Comparison of ENCODE assay signal across 11 cellular contexts in genomic region chr1:115839706-115840095, GRCh38. TPM values are rescaled to one million over a fixed set of nuclear protein-coding genes. Genes with fewer than 3 reads are reported as not detected.
A peak's percentile ranks its signal among the peaks of the same experiment; 100 is the strongest.
DNase-seq lines count a peak whose midpoint lies in the region; ATAC-seq, FAIRE-seq and TF ChIP-seq lines count a peak whose summit lies in the region.
"Had no signal": no experiment of that assay in that cellular context is flagged by ENCODE, and none has a peak within 500 bp of the region (broad histone marks: within the 10 kb centered on the region; RNA-seq: fewer than 3 reads in every experiment).

No MANE protein-coding gene starts in this region.

- H3K4me3 ChIP-seq in left ventricle myocardium inferior (peak overlapping the region; percentile 59), right atrium auricular region (peak overlapping the region in 1 of 2 donors; percentile 38), bronchial epithelial cell (ENCODE audit: low read depth, low read length) (peak overlapping the region; percentile 38), mesendoderm (ENCODE audit: low read length) (peak overlapping the region; percentile 37), upper lobe of right lung (peak overlapping the region; percentile 36)
- H3K4me3 ChIP-seq: body of pancreas had no signal

- H3K27ac Mint-ChIP-seq in natural killer cell treated with Interleukin-12 subunit alpha and Interleukin-12 subunit beta and Interleukin-15 and Interleukin-18, amount 100 ng/mL, for 72 hours, result no peak overlapping the region

- H3K23ac ChIP-seq in mesendoderm (ENCODE audit: low read length), result no peak overlapping the region

- no CpG with 5 or more reads among the region's 16 CpGs for WGBS in mesendoderm (ENCODE audit: extremely low coverage, insufficient coverage, low lambda C conversion rate)

- DNase-seq in left ventricle myocardium inferior, result no peak
- no peak for DNase-seq in right atrium auricular region (ENCODE audit: low spot score)
- DNase-seq in bronchial epithelial cell (ENCODE audit: low read depth), result no peak
- no peak for DNase-seq in mesendoderm
- DNase-seq in upper lobe of right lung, result no peak
- no peak for DNase-seq in natural killer cell treated with Interleukin-12 subunit alpha and Interleukin-12 subunit beta and Interleukin-15 and Interleukin-18, amount 100 ng/mL, for 72 hours (ENCODE audit: low spot score)
- no peak for DNase-seq in posterior vena cava (ENCODE audit: low spot score)
- DNase-seq in foreskin keratinocyte, result no peak
- DNase-seq: Caco-2, NCI-H2081 treated with DMSO at 0.1 percent for 48 hours had no signal

- peaks cover 25% of the 10 kb centered on the region for H3K4me1 ChIP-seq in left ventricle myocardium inferior
- H3K4me1 ChIP-seq in right atrium auricular region, result peaks cover 0 to 26% of the 10 kb centered on the region in 2 donors
- H3K4me1 ChIP-seq in mesendoderm (ENCODE audit: control insufficient read depth, low read depth, low read length), result peaks cover 2% of the 10 kb centered on the region
- H3K4me1 ChIP-seq in upper lobe of right lung, result peaks cover 26% of the 10 kb centered on the region
- H3K4me1 ChIP-seq in foreskin keratinocyte, result no peaks in the 10 kb centered on the region
- H3K4me1 ChIP-seq: Caco-2 had no signal

- peak overlapping the region; percentile 66 for H3K9ac ChIP-seq in mesendoderm (ENCODE audit: low read length)

- no peaks in the 10 kb centered on the region for H3K36me3 ChIP-seq in left ventricle myocardium inferior
- no peaks in the 10 kb centered on the region for H3K36me3 ChIP-seq in right atrium auricular region
- no peaks in the 10 kb centered on the region for H3K36me3 ChIP-seq in bronchial epithelial cell (ENCODE audit: control insufficient read depth, insufficient read depth, low read length)
- no peaks in the 10 kb centered on the region for H3K36me3 ChIP-seq in mesendoderm (ENCODE audit: control insufficient read depth, insufficient read depth, low read length)
- H3K36me3 ChIP-seq in upper lobe of right lung, result no peaks in the 10 kb centered on the region

- peaks cover 0 to 3% of the 10 kb centered on the region in 2 donors for H3K4me1 Mint-ChIP-seq in natural killer cell treated with Interleukin-12 subunit alpha and Interleukin-12 subunit beta and Interleukin-15 and Interleukin-18, amount 100 ng/mL, for 72 hours (ENCODE audit: low read depth in 2 of 2)

- peak overlapping the region; percentile 99 for H3K18ac ChIP-seq in mesendoderm (ENCODE audit: low read length)

- peaks cover 45 to 62% of the 10 kb centered on the region in 2 donors for H3K27me3 Mint-ChIP-seq in natural killer cell treated with Interleukin-12 subunit alpha and Interleukin-12 subunit beta and Interleukin-15 and Interleukin-18, amount 100 ng/mL, for 72 hours

- no peak overlapping the region for H2AK5ac ChIP-seq in mesendoderm (ENCODE audit: low read length)

- no peak for FAIRE-seq in bronchial epithelial cell (lab: Jason Lieb, UNC)

- no peak overlapping the region for H4K5ac ChIP-seq in mesendoderm (ENCODE audit: low read length)

- H2BK15ac ChIP-seq in mesendoderm (replicated peaks; ENCODE audit: low read depth), result peak overlapping the region; percentile 61

- peak overlapping the region; percentile 93 for H3K4ac ChIP-seq in mesendoderm (ENCODE audit: low read depth, low read length)

- H4K8ac ChIP-seq in mesendoderm (ENCODE audit: low read depth, low read length), result peak overlapping the region; percentile 78

- peak overlapping the region; percentile 96 for H3K4me2 ChIP-seq in mesendoderm (ENCODE audit: low read length)

- no peak for TF ChIP-seq CTCF in left ventricle myocardium inferior (IDR thresholded peaks at IDR 0.05; ENCODE audit: borderline replicate concordance)
- no peak for TF ChIP-seq CTCF in right atrium auricular region (IDR thresholded peaks at IDR 0.05)
- TF ChIP-seq CTCF in bronchial epithelial cell (IDR thresholded peaks at IDR 0.05; ENCODE audit: insufficient read depth, low read length, severe bottlenecking), result no peak
- no peak for TF ChIP-seq CTCF in upper lobe of right lung (IDR thresholded peaks at IDR 0.05)
- TF ChIP-seq CTCF in foreskin keratinocyte (conservative IDR thresholded peaks at IDR 0.05), result no peak

- no peak overlapping the region for H3K4me3 Mint-ChIP-seq in natural killer cell treated with Interleukin-12 subunit alpha and Interleukin-12 subunit beta and Interleukin-15 and Interleukin-18, amount 100 ng/mL, for 72 hours

- H3K56ac ChIP-seq in mesendoderm (ENCODE audit: low read length), result peak overlapping the region; percentile 87

- intact Hi-C loops in left ventricle myocardium inferior (cut with micrococcal nuclease) (no loop called here), upper lobe of right lung (cut with DNase I) (no loop called here), posterior vena cava (cut with DNase I) (no loop called here)

- H3K9me3 ChIP-seq in left ventricle myocardium inferior (replicated peaks), result no peaks in the 10 kb centered on the region
- H3K9me3 ChIP-seq in right atrium auricular region, result no peaks in the 10 kb centered on the region
- H3K9me3 ChIP-seq in upper lobe of right lung, result no peaks in the 10 kb centered on the region
- H3K9me3 ChIP-seq: body of pancreas, Caco-2 had no signal

- no peaks in the 10 kb centered on the region for H3K36me3 Mint-ChIP-seq in natural killer cell treated with Interleukin-12 subunit alpha and Interleukin-12 subunit beta and Interleukin-15 and Interleukin-18, amount 100 ng/mL, for 72 hours

- peaks cover 99% of the 10 kb centered on the region for H3K27me3 ChIP-seq in left ventricle myocardium inferior (ENCODE audit: low read depth)
- H3K27me3 ChIP-seq in right atrium auricular region, result peaks cover 25 to 36% of the 10 kb centered on the region in 2 donors
- peaks cover 21% of the 10 kb centered on the region for H3K27me3 ChIP-seq in bronchial epithelial cell (ENCODE audit: control insufficient read depth, insufficient read depth, low read length)
- H3K27me3 ChIP-seq in mesendoderm (ENCODE audit: insufficient read depth, low read length, poor library complexity), result no peaks in the 10 kb centered on the region
- H3K27me3 ChIP-seq in upper lobe of right lung, result peaks cover 79% of the 10 kb centered on the region
- H3K27me3 ChIP-seq in foreskin keratinocyte, result peaks cover 52% of the 10 kb centered on the region

- no peaks in the 10 kb centered on the region for H3K79me2 ChIP-seq in mesendoderm (ENCODE audit: control insufficient read depth, insufficient read depth, low read length)

- peak overlapping the region; percentile 73 for H2BK120ac ChIP-seq in mesendoderm (ENCODE audit: low read depth, low read length)

- no peak for ATAC-seq in upper lobe of right lung
- ATAC-seq in natural killer cell treated with Interleukin-12 subunit alpha and Interleukin-12 subunit beta and Interleukin-15 and Interleukin-18, amount 100 ng/mL, for 72 hours, result no peak
- ATAC-seq in foreskin keratinocyte, result no peak

- no peak overlapping the region for H2BK5ac ChIP-seq in mesendoderm (ENCODE audit: low read length)

- H3K27ac ChIP-seq in left ventricle myocardium inferior (replicated peaks) (no peak overlapping the region), right atrium auricular region (no peak overlapping the region), mesendoderm (ENCODE audit: low read depth, low read length) (peak overlapping the region; percentile 39), upper lobe of right lung (no peak overlapping the region), foreskin keratinocyte (no peak overlapping the region)
- H3K27ac ChIP-seq: body of pancreas had no signal

- no peaks in the 10 kb centered on the region for H3K79me1 ChIP-seq in mesendoderm (ENCODE audit: low read length)

- H3K9me3 Mint-ChIP-seq in natural killer cell treated with Interleukin-12 subunit alpha and Interleukin-12 subunit beta and Interleukin-15 and Interleukin-18, amount 100 ng/mL, for 72 hours, result no peaks in the 10 kb centered on the region

RNA-seq across cellular contexts. Expression of gene NHLH2, which starts 1.2 kb away (rescaled TPM):
- total RNA-seq in left ventricle myocardium inferior, result not detected
- total RNA-seq in right atrium auricular region, result not detected
- total RNA-seq in bronchial epithelial cell, result 0.13 and 0.26 TPM in 2 replicates
- polyA plus RNA-seq in mesendoderm (2013, experiment 1 of 2), result 1.9 TPM
- 1.9 TPM for polyA plus RNA-seq in mesendoderm (2013, experiment 2 of 2)
- 0.32 TPM for total RNA-seq in upper lobe of right lung
- not detected for total RNA-seq in natural killer cell treated with Interleukin-12 subunit alpha and Interleukin-12 subunit beta and Interleukin-15 and Interleukin-18, amount 100 ng/mL, for 72 hours
- total RNA-seq in posterior vena cava, result not detected
- total RNA-seq in foreskin keratinocyte, result 0.07 and 0.14 TPM in 2 replicates
- polyA plus RNA-seq in foreskin keratinocyte, result 0.07 and 0.11 TPM in 2 replicates
- total RNA-seq: body of pancreas, Caco-2 had no signal
